8 cellular contexts compared by ENCODE assay signal in the genomic region with DNA sequence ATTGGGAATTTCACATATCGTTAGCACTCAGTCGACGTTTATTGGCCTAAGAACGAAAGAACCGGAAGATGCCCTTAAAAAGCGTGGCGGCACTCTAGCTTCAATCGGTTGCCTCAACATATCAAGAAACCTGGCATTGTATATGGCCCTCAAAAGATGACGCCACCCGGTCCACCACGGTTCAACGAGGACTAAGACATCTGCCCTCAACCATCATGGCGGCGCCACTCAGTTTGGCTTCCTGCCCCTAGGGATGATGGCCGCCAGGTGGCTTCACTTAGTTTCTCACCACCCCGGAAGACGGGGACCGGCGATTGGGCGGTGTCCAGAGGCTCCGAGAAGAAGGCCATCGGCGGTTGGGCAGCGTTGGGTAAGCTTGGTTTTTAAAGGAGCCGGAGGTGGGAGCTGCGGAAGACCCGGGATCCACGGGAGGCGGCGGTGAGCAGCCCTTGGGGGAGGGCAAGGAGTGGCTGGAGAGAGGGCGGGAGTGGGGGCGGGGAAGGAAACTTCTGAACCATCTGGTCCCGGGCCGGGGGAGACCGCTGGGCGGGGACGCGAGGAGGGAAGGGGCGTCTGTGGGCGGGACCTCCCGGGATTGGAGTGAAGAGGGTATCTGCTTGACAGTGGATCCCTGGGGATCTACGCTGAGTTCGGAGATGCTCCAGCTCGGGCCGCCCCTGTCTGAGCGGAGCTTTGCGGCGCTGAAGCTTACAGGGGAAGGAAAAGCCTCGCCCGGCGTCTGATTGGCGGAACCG. TPM values are rescaled to one million over a fixed set of nuclear protein-coding genes. Genes with fewer than 3 reads are reported as not detected.
DNase-seq lines count a peak whose midpoint lies in the region; ATAC-seq, FAIRE-seq and TF ChIP-seq lines count a peak whose summit lies in the region.

A gene (plus strand): TSS at position 592 of the 755 bp plus-strand sequence. CDS start 686 bp downstream, outside the sequence.

- H3K4me1 Mint-ChIP-seq in activated CD4-positive, alpha-beta T cell treated with anti-CD3 and anti-CD28 coated beads for 36 hours = peaks cover 21% of the 10 kb centered on the region

- CTCF ChIA-PET in activated CD4-positive, alpha-beta T cell treated with anti-CD3 and anti-CD28 coated beads for 36 hours (lab: Charles Lee) = interaction anchor here (0.6 to 2.2 kb wide), 17 partner anchors 9 to 469 kb away, joined by 3 to 22 read pairs (median 4); a partner anchor contains a TSS

- POLR2A ChIA-PET in activated CD4-positive, alpha-beta T cell treated with anti-CD3 and anti-CD28 coated beads for 36 hours (lab: Charles Lee) = interaction anchor here (0.6 to 1.9 kb wide), 13 partner anchors 8 to 843 kb away, joined by 3 to 15 read pairs (median 4); a partner anchor contains a TSS

- peak; percentile 77 for ATAC-seq in HG03442 (IDR thresholded peaks at IDR 0.05; ENCODE audit: unreplicated experiment)
- ATAC-seq in activated CD4-positive, alpha-beta T cell treated with anti-CD3 and anti-CD28 coated beads for 36 hours = peak; percentile 82

- H3K4me1 ChIP-seq in kidney (ENCODE audit: control insufficient read depth in 1 of 2, insufficient read depth in 1 of 2, low read depth in 1 of 2, low read length in 2 of 2) = peaks cover 4 to 13% of the 10 kb centered on the region in 2 donors

- FAIRE-seq in kidney (lab: Jason Lieb, UNC) = peak; percentile 97

- peaks cover 10 to 21% of the 10 kb centered on the region in 2 donors for H3K36me3 ChIP-seq in kidney (ENCODE audit: control insufficient read depth in 1 of 2, insufficient read depth in 2 of 2, low read length in 2 of 2)

- no peaks in the 10 kb centered on the region for H3K9me3 ChIP-seq in kidney (ENCODE audit: control insufficient read depth in 1 of 2, low read length in 2 of 2)

- peak within 1 kb of the TSS; percentile 96 to 98 for H3K9ac ChIP-seq in kidney (ENCODE audit: low read length in 2 of 2)

- DNase-seq in AML-193 (lab: John Stamatoyannopoulos, UW) = peak; percentile 98
- peak; percentile 92 for DNase-seq in GM19238 (ENCODE audit: insufficient read length, low spot score)
- DNase-seq in NCI-H524 (lab: John Stamatoyannopoulos, UW) = peak; percentile 100
- DNase-seq in activated CD4-positive, alpha-beta T cell treated with anti-CD3 and anti-CD28 coated beads for 36 hours = peak; percentile 100
- peak; percentile 100 for DNase-seq in choroid plexus epithelial cell (ENCODE audit: low read depth)
- peak; percentile 100 for DNase-seq in kidney
- peak; percentile 99 for DNase-seq in stimulated activated CD4-positive, alpha-beta T cell treated with anti-CD3 and anti-CD28 coated beads, Interleukin-15, amount 100 ng/mL, for 24 hours

- no peaks in the 10 kb centered on the region for H3K27me3 Mint-ChIP-seq in activated CD4-positive, alpha-beta T cell treated with anti-CD3 and anti-CD28 coated beads for 36 hours

- no peak for TF ChIP-seq CTCF in choroid plexus epithelial cell (conservative IDR thresholded peaks at IDR 0.05; ENCODE audit: low read depth, low read length)
- TF ChIP-seq CTCF in kidney (IDR thresholded peaks at IDR 0.05; ENCODE audit: borderline replicate concordance, extremely low read depth, insufficient read depth) = peak; percentile 11

- H3K4me3 Mint-ChIP-seq in activated CD4-positive, alpha-beta T cell treated with anti-CD3 and anti-CD28 coated beads for 36 hours = peak within 1 kb of the TSS; percentile 95

- intact Hi-C loops in activated CD4-positive, alpha-beta T cell treated with anti-CD3 and anti-CD28 coated beads for 36 hours (cut with DNase I, micrococcal nuclease) = loop anchor here (1.0 to 2.0 kb wide), 16 partner anchors 8 to 808 kb away; a partner anchor contains a TSS
- intact Hi-C loops in kidney (cut with DNase I) = no loop called here

- peak within 1 kb of the TSS; percentile 86 for H3K4me3 ChIP-seq in choroid plexus epithelial cell (ENCODE audit: low read depth, low read length)
- peak within 1 kb of the TSS; percentile 95 to 96 for H3K4me3 ChIP-seq in kidney (ENCODE audit: low read length in 2 of 2)

- H3K9me3 Mint-ChIP-seq in activated CD4-positive, alpha-beta T cell treated with anti-CD3 and anti-CD28 coated beads for 36 hours (ENCODE audit: low read depth) = no peaks in the 10 kb centered on the region

- peak within 1 kb of the TSS; percentile 97 for H3K27ac Mint-ChIP-seq in activated CD4-positive, alpha-beta T cell treated with anti-CD3 and anti-CD28 coated beads for 36 hours

- H3K27ac ChIP-seq in kidney (ENCODE audit: low read depth in 2 of 2, low read length in 2 of 2) = peak within 1 kb of the TSS; percentile 90 to 93

- H3K36me3 Mint-ChIP-seq in activated CD4-positive, alpha-beta T cell treated with anti-CD3 and anti-CD28 coated beads for 36 hours (ENCODE audit: low read depth) = peaks cover 29% of the 10 kb centered on the region

RNA-seq across cellular contexts. Expression of the gene that starts here (rescaled TPM):
- total RNA-seq in activated CD4-positive, alpha-beta T cell treated with anti-CD3 and anti-CD28 coated beads for 36 hours = 10 to 100 TPM; 76.8 to 77.8 TPM
- 51.6 TPM for total RNA-seq in kidney
- polyA plus RNA-seq in kidney (ENCODE audit: insufficient read depth, low read depth, low replicate concordance) = 44.2 TPM

Comparison
In these comparisons a context has a peak if more than half of its experiments do, and no peak if none do; other contexts are left out.
1. Peak in every context shown above with its lines: DNase-seq, ATAC-seq, H3K4me3 ChIP-seq and H3K27ac ChIP-seq.